8 cellular contexts compared by ENCODE assay signal in genomic region chr19:45091031-45091918, GRCh38. TPM values are rescaled to one million over a fixed set of nuclear protein-coding genes. Genes with fewer than 3 reads are reported as not detected.
DNase-seq lines count a peak whose midpoint lies in the region; ATAC-seq and TF ChIP-seq lines count a peak whose summit lies in the region.

No MANE protein-coding gene starts in this region.

- H3K27ac ChIP-seq in caudate nucleus (ENCODE audit: low read depth, low read length), result peak overlapping the region; percentile 93
- peak overlapping the region; percentile 54 to 98 (median 95) for H3K27ac ChIP-seq in skin epidermis

- no peaks in the 10 kb centered on the region for H3K27me3 Mint-ChIP-seq in activated B cell treated with CpG ODN at 0.5 μM for 24 hours

- DNase-seq in NCI-H2107 treated with DMSO at 0.1 percent for 48 hours (lab: John Stamatoyannopoulos, UW; ENCODE audit: unreplicated experiment), result peak; percentile 96
- DNase-seq in activated B cell treated with CpG ODN at 0.5 μM for 24 hours, result peak; percentile 95
- DNase-seq in caudate nucleus (lab: John Stamatoyannopoulos, UW), result peak; percentile 61 to 99 (median 98)
- DNase-seq in iPS-NIHi7 (ENCODE audit: extremely low spot score), result peak; percentile 94
- DNase-seq in SKM-1 (lab: John Stamatoyannopoulos, UW; ENCODE audit: unreplicated experiment), result no peak

- intact Hi-C loops in activated B cell treated with CpG ODN at 0.5 μM for 24 hours (cut with micrococcal nuclease), result loop anchor here (1.0 to 5.0 kb wide), 5 partner anchors 16 to 339 kb away; partner anchors contain the start of gene CLASRP

- ATAC-seq in GM18502 (IDR thresholded peaks at IDR 0.05; ENCODE audit: poor library complexity, unreplicated experiment) (peak; percentile 71), HG02885 (IDR thresholded peaks at IDR 0.05; ENCODE audit: poor library complexity, unreplicated experiment) (peak; percentile 75), activated B cell treated with CpG ODN at 0.5 μM for 24 hours (ENCODE audit: low read depth) (peak; percentile 81)

- peak overlapping the region; percentile 65 to 100 (median 83) for H3K4me3 ChIP-seq in skin epidermis

- peaks cover 32% of the 10 kb centered on the region for H3K36me3 Mint-ChIP-seq in activated B cell treated with CpG ODN at 0.5 μM for 24 hours (ENCODE audit: low read depth)

- CTCF ChIA-PET in activated B cell treated with CpG ODN at 0.5 μM for 24 hours (lab: Charles Lee), result interaction anchor here (1.8 to 2.9 kb wide), 2 partner anchors 62 to 87 kb away, joined by 8 to 11 read pairs; partner anchors contain the start of genes BLOC1S3 and TRAPPC6A

- H3K4me1 Mint-ChIP-seq in activated B cell treated with CpG ODN at 0.5 μM for 24 hours, result peaks cover 51% of the 10 kb centered on the region

- TF ChIP-seq CTCF in activated B cell treated with CpG ODN at 0.5 μM for 24 hours (IDR thresholded peaks at IDR 0.05), result no peak

- POLR2A ChIA-PET in activated B cell treated with CpG ODN at 0.5 μM for 24 hours (lab: Charles Lee), result interaction anchor here (0.5 to 3.3 kb wide), 22 partner anchors 11 to 1385 kb away, joined by 3 to 75 read pairs (median 4); partner anchors contain the start of genes BLOC1S3, CCDC61, GEMIN7 and RELB

- no peaks in the 10 kb centered on the region for H3K9me3 Mint-ChIP-seq in activated B cell treated with CpG ODN at 0.5 μM for 24 hours

- H3K4me3 Mint-ChIP-seq in activated B cell treated with CpG ODN at 0.5 μM for 24 hours, result peak overlapping the region; percentile 93

- H3K27ac Mint-ChIP-seq in activated B cell treated with CpG ODN at 0.5 μM for 24 hours, result peak overlapping the region; percentile 99

RNA-seq across cellular contexts. Expression of gene PPP1R37, which starts 1.7 kb away (rescaled TPM):
- 18.8 and 27.2 TPM in 2 replicates for total RNA-seq in activated B cell treated with CpG ODN at 0.5 μM for 24 hours

RNA-seq across cellular contexts. Expression of gene GEMIN7, which starts 12.2 kb away (rescaled TPM):
- 37.0 and 38.7 TPM in 2 replicates for total RNA-seq in activated B cell treated with CpG ODN at 0.5 μM for 24 hours

RNA-seq across cellular contexts. Expression of gene ZNF296, which starts 15.0 kb away (rescaled TPM):
- 27.8 and 28.0 TPM in 2 replicates for total RNA-seq in activated B cell treated with CpG ODN at 0.5 μM for 24 hours

RNA-seq across cellular contexts. Expression of gene CLASRP, which starts 52.4 kb away (rescaled TPM):
- total RNA-seq in activated B cell treated with CpG ODN at 0.5 μM for 24 hours, result 133 and 172 TPM in 2 replicates
